8 cellular contexts compared by ENCODE assay signal in genomic region chr3:116863842-116864626, GRCh38.
DNase-seq lines count a peak whose midpoint lies in the region; ATAC-seq, FAIRE-seq and TF ChIP-seq lines count a peak whose summit lies in the region.

No MANE protein-coding gene starts in this region.

- peak; percentile 13 for DNase-seq in GM10266 (ENCODE audit: extremely low spot score)
- DNase-seq in NCI-H748 treated with DMSO at 0.1 percent for 48 hours (lab: John Stamatoyannopoulos, UW) = peak; percentile 66
- DNase-seq in myocyte (ENCODE audit: low read depth) = peak; percentile 48
- no peak for DNase-seq in activated CD4-positive, alpha-beta T cell treated with anti-CD3 and anti-CD28 coated beads for 36 hours
- no peak for DNase-seq in naive thymus-derived CD8-positive, alpha-beta T cell

- H3K4me3 Mint-ChIP-seq in activated CD4-positive, alpha-beta T cell treated with anti-CD3 and anti-CD28 coated beads for 36 hours = no peak overlapping the region
- H3K4me3 Mint-ChIP-seq in naive thymus-derived CD8-positive, alpha-beta T cell = no peak overlapping the region

- H3K27me3 Mint-ChIP-seq in activated CD4-positive, alpha-beta T cell treated with anti-CD3 and anti-CD28 coated beads for 36 hours = no peaks in the 10 kb centered on the region
- H3K27me3 Mint-ChIP-seq in naive thymus-derived CD8-positive, alpha-beta T cell = no peaks in the 10 kb centered on the region

- intact Hi-C loops in activated CD4-positive, alpha-beta T cell treated with anti-CD3 and anti-CD28 coated beads for 36 hours (cut with DNase I, micrococcal nuclease) = loop anchor here in 1 of 2 experiments (10.0 kb wide), 1 partner anchor 761 kb away; no protein-coding TSS in a partner anchor

- FAIRE-seq in endometrium (lab: Jason Lieb, UNC) = peak; percentile 43

- H3K4me1 Mint-ChIP-seq in activated CD4-positive, alpha-beta T cell treated with anti-CD3 and anti-CD28 coated beads for 36 hours = no peaks in the 10 kb centered on the region
- H3K4me1 Mint-ChIP-seq in naive thymus-derived CD8-positive, alpha-beta T cell = no peaks in the 10 kb centered on the region

- CTCF ChIA-PET in activated CD4-positive, alpha-beta T cell treated with anti-CD3 and anti-CD28 coated beads for 36 hours (lab: Charles Lee) = no interaction called here

- peak; percentile 44 for ATAC-seq in HG03196 (IDR thresholded peaks at IDR 0.05; ENCODE audit: unreplicated experiment)
- ATAC-seq in activated CD4-positive, alpha-beta T cell treated with anti-CD3 and anti-CD28 coated beads for 36 hours = no peak
- ATAC-seq in naive thymus-derived CD8-positive, alpha-beta T cell = no peak
- ATAC-seq in HG02571 (IDR thresholded peaks at IDR 0.05; ENCODE audit: unreplicated experiment) = no peak

- no peaks in the 10 kb centered on the region for H3K36me3 Mint-ChIP-seq in activated CD4-positive, alpha-beta T cell treated with anti-CD3 and anti-CD28 coated beads for 36 hours (ENCODE audit: low read depth)
- H3K36me3 Mint-ChIP-seq in naive thymus-derived CD8-positive, alpha-beta T cell = no peaks in the 10 kb centered on the region

- peak; percentile 30 for TF ChIP-seq CTCF in GM10266 (IDR thresholded peaks at IDR 0.05; ENCODE audit: control insufficient read depth, insufficient read depth, low read depth, missing control alignments)

- no peak overlapping the region for H3K27ac Mint-ChIP-seq in activated CD4-positive, alpha-beta T cell treated with anti-CD3 and anti-CD28 coated beads for 36 hours
- H3K27ac Mint-ChIP-seq in naive thymus-derived CD8-positive, alpha-beta T cell = no peak overlapping the region

- POLR2A ChIA-PET in activated CD4-positive, alpha-beta T cell treated with anti-CD3 and anti-CD28 coated beads for 36 hours (lab: Charles Lee) = no interaction called here
- POLR2A ChIA-PET in naive thymus-derived CD8-positive, alpha-beta T cell (lab: Charles Lee) = no interaction called here

- no peaks in the 10 kb centered on the region for H3K9me3 Mint-ChIP-seq in activated CD4-positive, alpha-beta T cell treated with anti-CD3 and anti-CD28 coated beads for 36 hours (ENCODE audit: low read depth)
- H3K9me3 Mint-ChIP-seq in naive thymus-derived CD8-positive, alpha-beta T cell = peaks cover 0 to 2% (median 0%) of the 10 kb centered on the region in 9 donors

Comparison
In these comparisons a context has a peak if more than half of its experiments do, and no peak if none do; other contexts are left out.
1. DNase-seq: peak in GM10266 (single experiment), NCI-H748 treated with DMSO at 0.1 percent for 48 hours (single experiment) and myocyte (single experiment); none in activated CD4-positive, alpha-beta T cell treated with anti-CD3 and anti-CD28 coated beads for 36 hours (single experiment) and naive thymus-derived CD8-positive, alpha-beta T cell (0 of 10).